ENCODE assay signal across 19 cellular contexts in the genomic region with DNA sequence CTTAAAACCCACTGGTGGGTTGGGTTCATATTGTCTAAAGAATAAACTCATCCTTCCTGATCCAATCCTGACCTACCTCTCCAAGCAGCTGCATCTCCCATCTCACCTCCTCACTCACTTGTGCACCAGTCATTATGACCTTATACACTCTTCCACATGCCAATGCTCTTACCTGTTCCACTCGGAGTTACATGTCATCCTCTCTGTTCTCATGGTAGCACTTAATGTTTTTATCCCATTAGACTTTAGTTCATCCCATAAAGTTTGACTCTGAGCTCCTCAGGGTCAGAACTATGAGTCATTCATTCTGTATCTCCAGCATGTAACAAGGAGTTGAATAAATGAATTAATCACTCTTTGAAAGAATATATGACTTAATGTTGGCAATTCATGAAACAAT.
DNase-seq lines count a peak whose midpoint lies in the region; ATAC-seq, FAIRE-seq and TF ChIP-seq lines count a peak whose summit lies in the region.
"Had no signal": no experiment of that assay in that cellular context is flagged by ENCODE, and none has a peak within 500 bp of the region (broad histone marks: within the 10 kb centered on the region; RNA-seq: fewer than 3 reads in every experiment).

No MANE protein-coding gene starts in this region.

- no peaks in the 10 kb centered on the region for H3K27me3 ChIP-seq in endothelial cell of umbilical vein (ENCODE audit: control insufficient read depth in 2 of 2, insufficient read depth in 2 of 2, low read length in 2 of 2)
- H3K27me3 ChIP-seq: BLaER1 treated with 17β-estradiol and CSF1 and Interleukin-3, amounts not matched to agents 10 nM and 100 nM had no signal

- H3K27ac Mint-ChIP-seq in naive thymus-derived CD8-positive, alpha-beta T cell, result peak overlapping the region in 7 of 10 donors; percentile 7 to 82 (median 41)
- H3K27ac Mint-ChIP-seq: activated CD8-positive, alpha-beta memory T cell treated with anti-CD3 and anti-CD28 coated beads, Interleukin-2, amount 10 ng/mL, durations not matched to agents 7 days and 5 days had no signal

- peaks cover 17 to 45% (median 24%) of the 10 kb centered on the region in 4 donors for H3K4me1 Mint-ChIP-seq in naive thymus-derived CD8-positive, alpha-beta T cell
- H3K4me1 Mint-ChIP-seq: activated CD8-positive, alpha-beta memory T cell treated with anti-CD3 and anti-CD28 coated beads, Interleukin-2, amount 10 ng/mL, durations not matched to agents 7 days and 5 days had no signal

- no peak overlapping the region for H3K4me2 ChIP-seq in endothelial cell of umbilical vein (ENCODE audit: insufficient read depth, low read length)
- H3K4me2 ChIP-seq: BLaER1 treated with 17β-estradiol and CSF1 and Interleukin-3, amounts not matched to agents 10 nM and 100 nM had no signal

- H3K4me1 ChIP-seq in endothelial cell of umbilical vein (ENCODE audit: control insufficient read depth, extremely low read depth, insufficient read depth, low read length), result peaks cover 6% of the 10 kb centered on the region
- H3K4me1 ChIP-seq: BLaER1 treated with 17β-estradiol and CSF1 and Interleukin-3, amounts not matched to agents 10 nM and 100 nM; parathyroid adenoma had no signal

- H3K9ac ChIP-seq in endothelial cell of umbilical vein (replicated peaks; ENCODE audit: extremely low read depth, insufficient read depth, low read length), result no peak overlapping the region
- H3K9ac ChIP-seq: BLaER1 treated with 17β-estradiol and CSF1 and Interleukin-3, amounts not matched to agents 10 nM and 100 nM; parathyroid adenoma had no signal

- no peaks in the 10 kb centered on the region for H4K20me1 ChIP-seq in endothelial cell of umbilical vein (replicated peaks; ENCODE audit: control insufficient read depth, extremely low read depth, insufficient read depth, low read length)
- H4K20me1 ChIP-seq: BLaER1 treated with 17β-estradiol and CSF1 and Interleukin-3, amounts not matched to agents 10 nM and 100 nM had no signal

- H3K9me1 ChIP-seq in endothelial cell of umbilical vein (replicated peaks; ENCODE audit: control insufficient read depth, extremely low read depth, insufficient read depth, low read length), result no peaks in the 10 kb centered on the region

- intact Hi-C loops in endothelial cell of umbilical vein (cut with micrococcal nuclease), result no loop called here

- no peak overlapping the region for H3K4me3 Mint-ChIP-seq in naive thymus-derived CD8-positive, alpha-beta T cell
- H3K4me3 Mint-ChIP-seq: activated CD8-positive, alpha-beta memory T cell treated with anti-CD3 and anti-CD28 coated beads, Interleukin-2, amount 10 ng/mL, durations not matched to agents 7 days and 5 days; effector memory CD8-positive, alpha-beta T cell had no signal

- no peaks in the 10 kb centered on the region for H3K79me2 ChIP-seq in endothelial cell of umbilical vein (ENCODE audit: control insufficient read depth, insufficient read depth, low read length)
- H3K79me2 ChIP-seq: parathyroid adenoma had no signal

- H3K9me3 ChIP-seq in endothelial cell of umbilical vein (replicated peaks; ENCODE audit: control insufficient read depth, insufficient read depth, low read length), result no peaks in the 10 kb centered on the region
- H3K9me3 ChIP-seq: mucosa of descending colon had no signal

- peaks cover 5 to 48% (median 32%) of the 10 kb centered on the region in 3 donors for H3K36me3 Mint-ChIP-seq in naive thymus-derived CD8-positive, alpha-beta T cell

- H3K36me3 ChIP-seq in endothelial cell of umbilical vein (ENCODE audit: control insufficient read depth in 2 of 2, extremely low read depth in 1 of 2, insufficient read depth in 2 of 2, low read length in 2 of 2), result no peaks in the 10 kb centered on the region

- peak; percentile 7 for DNase-seq in GM03348 (ENCODE audit: low spot score)
- DNase-seq in RCC 7860 (ENCODE audit: low spot score), result peak; percentile 17
- no peak for DNase-seq in endothelial cell of umbilical vein (ENCODE audit: low read depth, low spot score)
- no peak for DNase-seq in naive thymus-derived CD8-positive, alpha-beta T cell
- no peak for DNase-seq in MV-4-11 (lab: John Stamatoyannopoulos, UW)
- no peak for DNase-seq in HuH-7 (ENCODE audit: low spot score)
- DNase-seq: activated CD4-positive, CD25-positive, alpha-beta regulatory T cell; activated CD8-positive, alpha-beta memory T cell treated with anti-CD3 and anti-CD28 coated beads, Interleukin-2, amount 10 ng/mL, durations not matched to agents 7 days and 5 days; activated gamma-delta T cell treated with Interleukin-2 at 50 U/mL for 16 hours; DMS79; effector memory CD8-positive, alpha-beta T cell; mucosa of descending colon; NCI-H187; NCI-H510A treated with DMSO at 0.1 percent for 48 hours had no signal

- no peaks in the 10 kb centered on the region for H3K27me3 Mint-ChIP-seq in naive thymus-derived CD8-positive, alpha-beta T cell
- H3K27me3 Mint-ChIP-seq: activated CD8-positive, alpha-beta memory T cell treated with anti-CD3 and anti-CD28 coated beads, Interleukin-2, amount 10 ng/mL, durations not matched to agents 7 days and 5 days; effector memory CD8-positive, alpha-beta T cell had no signal

- no TSS peak for BruUV-seq in endothelial cell of umbilical vein (replicated peaks; lab: Mats Ljungman, UMichigan)

- H3K9me3 Mint-ChIP-seq in naive thymus-derived CD8-positive, alpha-beta T cell, result no peaks in the 10 kb centered on the region
- H3K9me3 Mint-ChIP-seq: effector memory CD8-positive, alpha-beta T cell had no signal

- H3K4me3 ChIP-seq in endothelial cell of umbilical vein (replicated peaks in 1 of 3; ENCODE audit: insufficient read depth in 1 of 3, low read depth in 1 of 3, low read length in 3 of 3), result no peak overlapping the region
- H3K4me3 ChIP-seq: BLaER1 treated with 17β-estradiol and CSF1 and Interleukin-3, amounts not matched to agents 10 nM and 100 nM; K562; mucosa of descending colon had no signal

- FAIRE-seq in RCC 7860 (lab: Jason Lieb, UNC), result no peak
- no peak for FAIRE-seq in endothelial cell of umbilical vein (lab: Jason Lieb, UNC)
- FAIRE-seq: K562 had no signal

- TF ChIP-seq POLR2A in endothelial cell of umbilical vein (IDR thresholded peaks at IDR 0.05; ENCODE audit: low read depth, low read length), result no peak

- no peak overlapping the region for H3K27ac ChIP-seq in endothelial cell of umbilical vein (ENCODE audit: insufficient read depth, low read depth, low read length)
- H3K27ac ChIP-seq: BLaER1 treated with 17β-estradiol and CSF1 and Interleukin-3, amounts not matched to agents 10 nM and 100 nM; parathyroid adenoma had no signal

- POLR2A ChIA-PET in endothelial cell of umbilical vein (lab: Charles Lee), result no interaction called here
- POLR2A ChIA-PET in naive thymus-derived CD8-positive, alpha-beta T cell (lab: Charles Lee), result no interaction called here

- CTCF ChIA-PET in endothelial cell of umbilical vein (lab: Charles Lee), result interaction anchor here (1.0 to 1.1 kb wide), 2 partner anchors 32 to 483 kb away, joined by 3 read pairs; no protein-coding TSS in a partner anchor

- dilution Hi-C loops in endothelial cell of umbilical vein (cut with MboI; ENCODE audit: extremely low pct_ligation_motif_present, low sequenced_read_pairs), result no loop called here

- no peak for TF ChIP-seq CTCF in endothelial cell of umbilical vein (IDR thresholded peaks at IDR 0.05; ENCODE audit: extremely low read depth in 1 of 2, insufficient read depth in 1 of 2, low read depth in 1 of 2, low read length in 2 of 2)

- no peak for ATAC-seq in naive thymus-derived CD8-positive, alpha-beta T cell
- ATAC-seq in GM21381 (IDR thresholded peaks at IDR 0.05; ENCODE audit: unreplicated experiment), result no peak
- ATAC-seq in GM21360 (IDR thresholded peaks at IDR 0.05; ENCODE audit: unreplicated experiment), result no peak
- ATAC-seq: activated CD8-positive, alpha-beta memory T cell treated with anti-CD3 and anti-CD28 coated beads, Interleukin-2, amount 10 ng/mL, durations not matched to agents 7 days and 5 days; effector memory CD8-positive, alpha-beta T cell; K562; mucosa of descending colon had no signal

- no peak overlapping the region for H2AFZ ChIP-seq in endothelial cell of umbilical vein (ENCODE audit: low read depth, low read length)
- H2AFZ ChIP-seq: parathyroid adenoma had no signal

TF ChIP-seq in endothelial cell of umbilical vein, 7 proteins besides CTCF, POLR2A, EP300 and RAD21:
- TF ChIP-seq FOS (IDR thresholded peaks at IDR 0.05; ENCODE audit: borderline replicate concordance, insufficient read depth, low read length) (peak; percentile 32), JUN (IDR thresholded peaks at IDR 0.05; ENCODE audit: borderline replicate concordance, insufficient read depth, insufficient read length, low read depth) (peak; percentile 26), GATA2 (IDR thresholded peaks at IDR 0.05; ENCODE audit: insufficient read depth, insufficient read length, low read depth, low read length) (no peak)
TF ChIP-seq in endothelial cell of umbilical vein: peak in this region for 2.

Comparison
In these comparisons a context has a peak if more than half of its experiments do, and no peak if none do; other contexts are left out.
1. DNase-seq: peak in GM03348 (single experiment) and RCC 7860 (single experiment); none in endothelial cell of umbilical vein (single experiment), naive thymus-derived CD8-positive, alpha-beta T cell (0 of 10), MV-4-11 (single experiment) and HuH-7 (single experiment).